ENCODE assay signal across 1 cellular context in the genomic region with DNA sequence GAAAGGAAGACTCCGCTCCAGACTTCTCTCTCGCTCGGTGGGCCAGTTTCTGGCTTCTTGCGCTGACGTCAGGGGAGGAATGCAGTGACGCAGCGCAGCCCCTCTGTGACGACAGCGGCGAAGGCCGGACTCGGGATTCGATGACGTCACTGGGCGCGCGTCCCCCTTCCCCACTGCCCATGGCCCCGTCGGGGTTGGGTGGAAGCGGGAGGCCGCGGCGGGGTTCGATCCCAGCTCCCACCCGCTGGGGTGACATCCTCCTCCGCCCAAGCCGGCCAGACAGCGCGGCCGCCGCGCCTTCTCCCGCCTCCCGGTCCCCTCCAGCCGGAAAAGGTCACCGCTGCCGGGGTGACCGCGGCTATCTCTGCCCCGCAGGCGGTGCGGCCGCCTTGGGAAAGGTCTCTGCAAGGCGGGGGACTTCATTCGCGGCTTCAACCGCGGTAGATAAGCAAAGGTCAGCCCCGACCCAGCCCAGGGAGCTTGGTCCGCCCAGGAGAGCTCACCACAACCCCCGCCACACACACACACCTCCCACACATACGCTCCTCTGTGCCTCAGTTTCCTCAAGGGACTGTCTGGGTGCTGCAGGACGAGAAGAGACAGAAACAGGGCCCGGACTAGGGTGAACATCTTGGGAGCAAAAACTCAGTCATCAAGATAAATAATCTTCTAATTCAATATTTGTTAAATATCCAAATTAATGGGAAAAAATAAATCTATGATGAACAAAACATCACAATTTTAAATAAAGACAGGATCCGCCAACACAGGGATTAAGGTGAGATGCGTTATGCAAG.
TF ChIP-seq lines count a peak whose summit lies in the region.

No MANE protein-coding gene starts in this region.

TF ChIP-seq in GM12878, 131 proteins besides CTCF, POLR2A, EP300 and RAD21 (continues in another document):
- TF ChIP-seq, protein P1, sequence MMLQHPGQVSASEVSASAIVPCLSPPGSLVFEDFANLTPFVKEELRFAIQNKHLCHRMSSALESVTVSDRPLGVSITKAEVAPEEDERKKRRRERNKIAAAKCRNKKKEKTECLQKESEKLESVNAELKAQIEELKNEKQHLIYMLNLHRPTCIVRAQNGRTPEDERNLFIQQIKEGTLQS (IDR thresholded peaks at IDR 0.05; ENCODE audit: borderline replicate concordance, extremely low read depth, low read depth, low read length) = no peak
- no peak for TF ChIP-seq SPI1 (IDR thresholded peaks at IDR 0.05; ENCODE audit: borderline replicate concordance, insufficient read depth, low read depth, low read length)
- peak; percentile 55 for TF ChIP-seq EED (IDR thresholded peaks at IDR 0.05; ENCODE audit: low read depth)
- TF ChIP-seq, protein P2, sequence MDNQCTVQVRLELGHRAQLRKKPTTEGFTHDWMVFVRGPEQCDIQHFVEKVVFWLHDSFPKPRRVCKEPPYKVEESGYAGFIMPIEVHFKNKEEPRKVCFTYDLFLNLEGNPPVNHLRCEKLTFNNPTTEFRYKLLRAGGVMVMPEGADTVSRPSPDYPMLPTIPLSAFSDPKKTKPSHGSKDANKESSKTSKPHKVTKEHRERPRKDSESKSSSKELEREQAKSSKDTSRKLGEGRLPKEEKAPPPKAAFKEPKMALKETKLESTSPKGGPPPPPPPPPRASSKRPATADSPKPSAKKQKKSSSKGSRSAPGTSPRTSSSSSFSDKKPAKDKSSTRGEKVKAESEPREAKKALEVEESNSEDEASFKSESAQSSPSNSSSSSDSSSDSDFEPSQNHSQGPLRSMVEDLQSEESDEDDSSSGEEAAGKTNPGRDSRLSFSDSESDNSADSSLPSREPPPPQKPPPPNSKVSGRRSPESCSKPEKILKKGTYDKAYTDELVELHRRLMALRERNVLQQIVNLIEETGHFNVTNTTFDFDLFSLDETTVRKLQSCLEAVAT (IDR thresholded peaks at IDR 0.05) = peak; percentile 84; the same call in 1 of the 2 replicates
- no peak for TF ChIP-seq MYB (IDR thresholded peaks at IDR 0.05; ENCODE audit: borderline replicate concordance, low read depth, low read length)
- TF ChIP-seq MXI1 (IDR thresholded peaks at IDR 0.05; ENCODE audit: low read depth, low read length) = no peak
- TF ChIP-seq CHD4 (IDR thresholded peaks at IDR 0.05) = no peak
- TF ChIP-seq FOXM1 (IDR thresholded peaks at IDR 0.05; ENCODE audit: low read depth, low read length) = no peak
- TF ChIP-seq, protein P3, sequence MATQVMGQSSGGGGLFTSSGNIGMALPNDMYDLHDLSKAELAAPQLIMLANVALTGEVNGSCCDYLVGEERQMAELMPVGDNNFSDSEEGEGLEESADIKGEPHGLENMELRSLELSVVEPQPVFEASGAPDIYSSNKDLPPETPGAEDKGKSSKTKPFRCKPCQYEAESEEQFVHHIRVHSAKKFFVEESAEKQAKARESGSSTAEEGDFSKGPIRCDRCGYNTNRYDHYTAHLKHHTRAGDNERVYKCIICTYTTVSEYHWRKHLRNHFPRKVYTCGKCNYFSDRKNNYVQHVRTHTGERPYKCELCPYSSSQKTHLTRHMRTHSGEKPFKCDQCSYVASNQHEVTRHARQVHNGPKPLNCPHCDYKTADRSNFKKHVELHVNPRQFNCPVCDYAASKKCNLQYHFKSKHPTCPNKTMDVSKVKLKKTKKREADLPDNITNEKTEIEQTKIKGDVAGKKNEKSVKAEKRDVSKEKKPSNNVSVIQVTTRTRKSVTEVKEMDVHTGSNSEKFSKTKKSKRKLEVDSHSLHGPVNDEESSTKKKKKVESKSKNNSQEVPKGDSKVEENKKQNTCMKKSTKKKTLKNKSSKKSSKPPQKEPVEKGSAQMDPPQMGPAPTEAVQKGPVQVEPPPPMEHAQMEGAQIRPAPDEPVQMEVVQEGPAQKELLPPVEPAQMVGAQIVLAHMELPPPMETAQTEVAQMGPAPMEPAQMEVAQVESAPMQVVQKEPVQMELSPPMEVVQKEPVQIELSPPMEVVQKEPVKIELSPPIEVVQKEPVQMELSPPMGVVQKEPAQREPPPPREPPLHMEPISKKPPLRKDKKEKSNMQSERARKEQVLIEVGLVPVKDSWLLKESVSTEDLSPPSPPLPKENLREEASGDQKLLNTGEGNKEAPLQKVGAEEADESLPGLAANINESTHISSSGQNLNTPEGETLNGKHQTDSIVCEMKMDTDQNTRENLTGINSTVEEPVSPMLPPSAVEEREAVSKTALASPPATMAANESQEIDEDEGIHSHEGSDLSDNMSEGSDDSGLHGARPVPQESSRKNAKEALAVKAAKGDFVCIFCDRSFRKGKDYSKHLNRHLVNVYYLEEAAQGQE (IDR thresholded peaks at IDR 0.05; ENCODE audit: low read depth, low read length) = no peak
- no peak for TF ChIP-seq MEF2B (IDR thresholded peaks at IDR 0.05; ENCODE audit: partially characterized antibody, poor library complexity, severe bottlenecking)
- peak; percentile 99 for TF ChIP-seq GATAD2B (conservative IDR thresholded peaks at IDR 0.05; ENCODE audit: low read depth)
- TF ChIP-seq BCL11A (IDR thresholded peaks at IDR 0.05; ENCODE audit: low read depth, low read length) = no peak
- TF ChIP-seq ZBTB4 (CRISPR knock-in tag; IDR thresholded peaks at IDR 0.05) = peak; percentile 59; the same call in 1 of the 2 replicates
- no peak for TF ChIP-seq SMAD5 (IDR thresholded peaks at IDR 0.05; ENCODE audit: low read depth)
- TF ChIP-seq CHD2 (IDR thresholded peaks at IDR 0.05; ENCODE audit: borderline replicate concordance, low read depth, low read length) = no peak
- TF ChIP-seq CUX1 (IDR thresholded peaks at IDR 0.05; ENCODE audit: insufficient replicate concordance, low read depth, low read length) = no peak
- no peak for TF ChIP-seq ZNF384 (IDR thresholded peaks at IDR 0.05; ENCODE audit: borderline replicate concordance, low read depth, low read length)
- no peak for TF ChIP-seq TBL1XR1 (IDR thresholded peaks at IDR 0.05; ENCODE audit: low read depth, low read length)
- TF ChIP-seq ZZZ3 (IDR thresholded peaks at IDR 0.05; ENCODE audit: control insufficient read depth, insufficient read length, low read depth) = no peak
- TF ChIP-seq KLF5 (IDR thresholded peaks at IDR 0.05; ENCODE audit: partially characterized antibody) = no peak
- no peak for TF ChIP-seq BCL3 (IDR thresholded peaks at IDR 0.05; ENCODE audit: borderline replicate concordance, insufficient read depth, low read depth, low read length, poor library complexity, severe bottlenecking)
- peak; percentile 41; the same call in 1 of the 2 replicates for TF ChIP-seq RCOR1 (conservative IDR thresholded peaks at IDR 0.05; ENCODE audit: low read depth, low read length)
- no peak; the same call in 1 of the 2 replicates for TF ChIP-seq BCLAF1 (IDR thresholded peaks at IDR 0.05)
- no peak for TF ChIP-seq RFX5 (IDR thresholded peaks at IDR 0.05; ENCODE audit: low read depth, low read length)
- no peak for TF ChIP-seq IRF3 (IDR thresholded peaks at IDR 0.05)
- no peak for TF ChIP-seq FOXK2 (IDR thresholded peaks at IDR 0.05)
- no peak for TF ChIP-seq PAX8 (IDR thresholded peaks at IDR 0.05)
- TF ChIP-seq NKRF (conservative IDR thresholded peaks at IDR 0.05) = peak; percentile 90
